In genomic region chr19:29324717-29325116, GRCh38 we compare ENCODE assay signal across 14 cellular contexts.
DNase-seq lines count a peak whose midpoint lies in the region; ATAC-seq and TF ChIP-seq lines count a peak whose summit lies in the region.
"Had no signal": no experiment of that assay in that cellular context is flagged by ENCODE, and none has a peak within 500 bp of the region (broad histone marks: within the 10 kb centered on the region; RNA-seq: fewer than 3 reads in every experiment).

No MANE protein-coding gene starts in this region.

- no peaks in the 10 kb centered on the region for H3K36me3 ChIP-seq in stomach
- H3K36me3 ChIP-seq: BLaER1 treated with 17β-estradiol and CSF1 and Interleukin-3, amounts not matched to agents 10 nM and 100 nM had no signal

- H3K9me3 ChIP-seq in stomach: no peaks in the 10 kb centered on the region

- no peak for TF ChIP-seq POLR2A in stomach (IDR thresholded peaks at IDR 0.05)

- H3K4me1 Mint-ChIP-seq in activated CD8-positive, alpha-beta T cell treated with anti-CD3 and anti-CD28 coated beads, Interleukin-2, amount 10 ng/mL, durations not matched to agents 7 days and 5 days (ENCODE audit: low read depth): no peaks in the 10 kb centered on the region
- no peaks in the 10 kb centered on the region for H3K4me1 Mint-ChIP-seq in activated CD8-positive, alpha-beta T cell treated with anti-CD3 and anti-CD28 coated beads for 36 hours (ENCODE audit: low read depth)

- TF ChIP-seq EP300 in stomach (IDR thresholded peaks at IDR 0.05): no peak

- CTCF ChIA-PET in activated CD8-positive, alpha-beta T cell treated with anti-CD3 and anti-CD28 coated beads, Interleukin-2, amount 10 ng/mL, durations not matched to agents 7 days and 5 days (lab: Charles Lee): no interaction called here
- CTCF ChIA-PET in activated CD8-positive, alpha-beta T cell treated with anti-CD3 and anti-CD28 coated beads for 36 hours (lab: Charles Lee): interaction anchor here (1.0 kb wide), 1 partner anchor 62 kb away, joined by 3 read pairs; no protein-coding TSS in a partner anchor

- intact Hi-C loops in activated CD8-positive, alpha-beta T cell treated with anti-CD3 and anti-CD28 coated beads for 36 hours (cut with micrococcal nuclease): no loop called here
- intact Hi-C loops in stomach (cut with DNase I; ENCODE audit: low total_unique reads): no loop called here

- no peaks in the 10 kb centered on the region for H3K4me1 ChIP-seq in stomach
- H3K4me1 ChIP-seq: BLaER1 treated with 17β-estradiol and CSF1 and Interleukin-3, amounts not matched to agents 10 nM and 100 nM had no signal

- H3K27me3 Mint-ChIP-seq in activated CD8-positive, alpha-beta T cell treated with anti-CD3 and anti-CD28 coated beads, Interleukin-2, amount 10 ng/mL, durations not matched to agents 7 days and 5 days (ENCODE audit: low read depth): no peaks in the 10 kb centered on the region
- peaks cover 2% of the 10 kb centered on the region for H3K27me3 Mint-ChIP-seq in activated CD8-positive, alpha-beta T cell treated with anti-CD3 and anti-CD28 coated beads for 36 hours

- H3K27ac ChIP-seq in stomach: no peak overlapping the region
- H3K27ac ChIP-seq: BLaER1 treated with 17β-estradiol and CSF1 and Interleukin-3, amounts not matched to agents 10 nM and 100 nM; HL-60 had no signal

- 79 to 83% (median 81%) methylated on average over 6 of the region's 6 CpGs for WGBS in stomach, 5 donors

- peak; percentile 1 for DNase-seq in activated CD8-positive, alpha-beta T cell treated with anti-CD3 and anti-CD28 coated beads, Interleukin-2, amount 10 ng/mL, durations not matched to agents 7 days and 5 days
- DNase-seq in activated CD8-positive, alpha-beta T cell treated with anti-CD3 and anti-CD28 coated beads for 36 hours: no peak
- DNase-seq in ecto neural progenitor cell (ENCODE audit: low spot score) (peak; percentile 10), mucosa of gallbladder (ENCODE audit: low spot score) (peak; percentile 6), stomach (no peak), NCI-H82 treated with DMSO at 0.1 percent for 48 hours (lab: John Stamatoyannopoulos, UW; ENCODE audit: unreplicated experiment) (no peak)
- DNase-seq: 8988T; CD4-positive, CD25-positive, alpha-beta regulatory T cell; DMS 273 treated with DMSO at 0.1 percent for 48 hours; HCEC 1CT; HFFc6 had no signal

- no peaks in the 10 kb centered on the region for H3K36me3 Mint-ChIP-seq in activated CD8-positive, alpha-beta T cell treated with anti-CD3 and anti-CD28 coated beads, Interleukin-2, amount 10 ng/mL, durations not matched to agents 7 days and 5 days (ENCODE audit: low read depth)
- H3K36me3 Mint-ChIP-seq in activated CD8-positive, alpha-beta T cell treated with anti-CD3 and anti-CD28 coated beads for 36 hours (ENCODE audit: low read depth): no peaks in the 10 kb centered on the region
- H3K36me3 Mint-ChIP-seq: CD4-positive, CD25-positive, alpha-beta regulatory T cell had no signal

- H3K27ac Mint-ChIP-seq in activated CD8-positive, alpha-beta T cell treated with anti-CD3 and anti-CD28 coated beads, Interleukin-2, amount 10 ng/mL, durations not matched to agents 7 days and 5 days: no peak overlapping the region
- H3K27ac Mint-ChIP-seq in activated CD8-positive, alpha-beta T cell treated with anti-CD3 and anti-CD28 coated beads for 36 hours: no peak overlapping the region
- H3K27ac Mint-ChIP-seq: CD4-positive, CD25-positive, alpha-beta regulatory T cell; HFFc6 had no signal

- POLR2A ChIA-PET in activated CD8-positive, alpha-beta T cell treated with anti-CD3 and anti-CD28 coated beads, Interleukin-2, amount 10 ng/mL, durations not matched to agents 7 days and 5 days (lab: Charles Lee): no interaction called here
- POLR2A ChIA-PET in activated CD8-positive, alpha-beta T cell treated with anti-CD3 and anti-CD28 coated beads for 36 hours (lab: Charles Lee): no interaction called here

- no peak for ATAC-seq in activated CD8-positive, alpha-beta T cell treated with anti-CD3 and anti-CD28 coated beads, Interleukin-2, amount 10 ng/mL, durations not matched to agents 7 days and 5 days
- no peak for ATAC-seq in activated CD8-positive, alpha-beta T cell treated with anti-CD3 and anti-CD28 coated beads for 36 hours
- no peak for ATAC-seq in GM21825 (IDR thresholded peaks at IDR 0.05; ENCODE audit: unreplicated experiment)

- H3K27me3 ChIP-seq in stomach: peaks cover 0 to 13% (median 0%) of the 10 kb centered on the region in 3 donors
- H3K27me3 ChIP-seq: BLaER1 treated with 17β-estradiol and CSF1 and Interleukin-3, amounts not matched to agents 10 nM and 100 nM had no signal

- H3K9me3 Mint-ChIP-seq in activated CD8-positive, alpha-beta T cell treated with anti-CD3 and anti-CD28 coated beads, Interleukin-2, amount 10 ng/mL, durations not matched to agents 7 days and 5 days (ENCODE audit: insufficient read depth): no peaks in the 10 kb centered on the region
- peaks cover 6% of the 10 kb centered on the region for H3K9me3 Mint-ChIP-seq in activated CD8-positive, alpha-beta T cell treated with anti-CD3 and anti-CD28 coated beads for 36 hours

- no peak for TF ChIP-seq CTCF in activated CD8-positive, alpha-beta T cell treated with anti-CD3 and anti-CD28 coated beads for 36 hours (IDR thresholded peaks at IDR 0.05)
- no peak for TF ChIP-seq CTCF in stomach (IDR thresholded peaks at IDR 0.05)

- no peak overlapping the region for H3K4me3 ChIP-seq in stomach
- H3K4me3 ChIP-seq: BLaER1 treated with 17β-estradiol and CSF1 and Interleukin-3, amounts not matched to agents 10 nM and 100 nM had no signal

- no peak overlapping the region for H3K4me3 Mint-ChIP-seq in activated CD8-positive, alpha-beta T cell treated with anti-CD3 and anti-CD28 coated beads, Interleukin-2, amount 10 ng/mL, durations not matched to agents 7 days and 5 days
- H3K4me3 Mint-ChIP-seq in activated CD8-positive, alpha-beta T cell treated with anti-CD3 and anti-CD28 coated beads for 36 hours: no peak overlapping the region
- H3K4me3 Mint-ChIP-seq: CD4-positive, CD25-positive, alpha-beta regulatory T cell; HFFc6 had no signal

Comparison
In these comparisons a context has a peak if more than half of its experiments do, and no peak if none do; other contexts are left out.
1. DNase-seq: peak in activated CD8-positive, alpha-beta T cell treated with anti-CD3 and anti-CD28 coated beads, Interleukin-2, amount 10 ng/mL, durations not matched to agents 7 days and 5 days (single experiment), ecto neural progenitor cell (single experiment) and mucosa of gallbladder (single experiment); none in activated CD8-positive, alpha-beta T cell treated with anti-CD3 and anti-CD28 coated beads for 36 hours (single experiment), stomach (single experiment) and NCI-H82 treated with DMSO at 0.1 percent for 48 hours (single experiment).